1 cellular context compared by ENCODE assay signal in the genomic region with DNA sequence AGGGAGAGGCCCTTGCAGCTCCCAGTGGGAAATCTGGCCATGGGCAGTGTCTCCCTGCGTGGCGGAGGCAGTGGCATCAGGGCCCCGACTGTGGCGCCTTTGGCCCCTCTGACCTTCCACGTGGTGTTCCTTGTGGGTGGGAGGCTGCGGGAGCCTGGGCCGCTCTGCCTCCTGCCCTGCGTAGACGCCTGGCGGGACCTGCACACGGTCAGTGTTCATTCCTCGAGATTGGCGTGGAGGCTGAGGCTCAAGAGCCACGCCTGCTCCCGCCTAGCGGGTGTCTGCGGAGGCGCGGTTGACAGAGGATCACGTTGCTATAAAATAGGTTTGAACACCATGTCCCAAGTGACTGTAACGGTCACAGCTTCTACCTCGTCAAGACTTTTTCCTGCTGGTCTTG.
TF ChIP-seq lines count a peak whose summit lies in the region.

No MANE protein-coding gene starts in this region.

TF ChIP-seq in GM23338, 12 proteins besides CTCF, POLR2A, EP300 and RAD21 (continued from another document):
- TF ChIP-seq, protein P1, sequence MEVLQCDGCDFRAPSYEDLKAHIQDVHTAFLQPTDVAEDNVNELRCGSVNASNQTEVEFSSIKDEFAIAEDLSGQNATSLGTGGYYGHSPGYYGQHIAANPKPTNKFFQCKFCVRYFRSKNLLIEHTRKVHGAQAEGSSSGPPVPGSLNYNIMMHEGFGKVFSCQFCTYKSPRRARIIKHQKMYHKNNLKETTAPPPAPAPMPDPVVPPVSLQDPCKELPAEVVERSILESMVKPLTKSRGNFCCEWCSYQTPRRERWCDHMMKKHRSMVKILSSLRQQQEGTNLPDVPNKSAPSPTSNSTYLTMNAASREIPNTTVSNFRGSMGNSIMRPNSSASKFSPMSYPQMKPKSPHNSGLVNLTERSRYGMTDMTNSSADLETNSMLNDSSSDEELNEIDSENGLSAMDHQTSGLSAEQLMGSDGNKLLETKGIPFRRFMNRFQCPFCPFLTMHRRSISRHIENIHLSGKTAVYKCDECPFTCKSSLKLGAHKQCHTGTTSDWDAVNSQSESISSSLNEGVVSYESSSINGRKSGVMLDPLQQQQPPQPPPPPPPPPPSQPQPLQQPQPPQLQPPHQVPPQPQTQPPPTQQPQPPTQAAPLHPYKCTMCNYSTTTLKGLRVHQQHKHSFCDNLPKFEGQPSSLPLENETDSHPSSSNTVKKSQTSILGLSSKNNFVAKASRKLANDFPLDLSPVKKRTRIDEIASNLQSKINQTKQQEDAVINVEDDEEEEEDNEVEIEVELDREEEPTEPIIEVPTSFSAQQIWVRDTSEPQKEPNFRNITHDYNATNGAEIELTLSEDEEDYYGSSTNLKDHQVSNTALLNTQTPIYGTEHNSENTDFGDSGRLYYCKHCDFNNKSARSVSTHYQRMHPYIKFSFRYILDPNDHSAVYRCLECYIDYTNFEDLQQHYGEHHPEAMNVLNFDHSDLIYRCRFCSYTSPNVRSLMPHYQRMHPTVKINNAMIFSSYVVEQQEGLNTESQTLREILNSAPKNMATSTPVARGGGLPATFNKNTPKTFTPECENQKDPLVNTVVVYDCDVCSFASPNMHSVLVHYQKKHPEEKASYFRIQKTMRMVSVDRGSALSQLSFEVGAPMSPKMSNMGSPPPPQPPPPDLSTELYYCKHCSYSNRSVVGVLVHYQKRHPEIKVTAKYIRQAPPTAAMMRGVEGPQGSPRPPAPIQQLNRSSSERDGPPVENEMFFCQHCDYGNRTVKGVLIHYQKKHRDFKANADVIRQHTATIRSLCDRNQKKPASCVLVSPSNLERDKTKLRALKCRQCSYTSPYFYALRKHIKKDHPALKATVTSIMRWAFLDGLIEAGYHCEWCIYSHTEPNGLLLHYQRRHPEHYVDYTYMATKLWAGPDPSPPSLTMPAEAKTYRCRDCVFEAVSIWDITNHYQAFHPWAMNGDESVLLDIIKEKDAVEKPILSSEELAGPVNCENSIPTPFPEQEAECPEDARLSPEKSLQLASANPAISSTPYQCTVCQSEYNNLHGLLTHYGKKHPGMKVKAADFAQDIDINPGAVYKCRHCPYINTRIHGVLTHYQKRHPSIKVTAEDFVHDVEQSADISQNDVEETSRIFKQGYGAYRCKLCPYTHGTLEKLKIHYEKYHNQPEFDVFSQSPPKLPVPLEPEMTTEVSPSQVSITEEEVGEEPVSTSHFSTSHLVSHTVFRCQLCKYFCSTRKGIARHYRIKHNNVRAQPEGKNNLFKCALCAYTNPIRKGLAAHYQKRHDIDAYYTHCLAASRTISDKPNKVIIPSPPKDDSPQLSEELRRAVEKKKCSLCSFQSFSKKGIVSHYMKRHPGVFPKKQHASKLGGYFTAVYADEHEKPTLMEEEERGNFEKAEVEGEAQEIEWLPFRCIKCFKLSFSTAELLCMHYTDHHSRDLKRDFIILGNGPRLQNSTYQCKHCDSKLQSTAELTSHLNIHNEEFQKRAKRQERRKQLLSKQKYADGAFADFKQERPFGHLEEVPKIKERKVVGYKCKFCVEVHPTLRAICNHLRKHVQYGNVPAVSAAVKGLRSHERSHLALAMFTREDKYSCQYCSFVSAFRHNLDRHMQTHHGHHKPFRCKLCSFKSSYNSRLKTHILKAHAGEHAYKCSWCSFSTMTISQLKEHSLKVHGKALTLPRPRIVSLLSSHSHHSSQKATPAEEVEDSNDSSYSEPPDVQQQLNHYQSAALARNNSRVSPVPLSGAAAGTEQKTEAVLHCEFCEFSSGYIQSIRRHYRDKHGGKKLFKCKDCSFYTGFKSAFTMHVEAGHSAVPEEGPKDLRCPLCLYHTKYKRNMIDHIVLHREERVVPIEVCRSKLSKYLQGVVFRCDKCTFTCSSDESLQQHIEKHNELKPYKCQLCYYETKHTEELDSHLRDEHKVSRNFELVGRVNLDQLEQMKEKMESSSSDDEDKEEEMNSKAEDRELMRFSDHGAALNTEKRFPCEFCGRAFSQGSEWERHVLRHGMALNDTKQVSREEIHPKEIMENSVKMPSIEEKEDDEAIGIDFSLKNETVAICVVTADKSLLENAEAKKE (CRISPR knock-in tag; IDR thresholded peaks at IDR 0.05): no peak
- no peak for TF ChIP-seq JUNB (IDR thresholded peaks at IDR 0.05; ENCODE audit: unreplicated experiment)
- TF ChIP-seq STAT1 (IDR thresholded peaks at IDR 0.05; ENCODE audit: unreplicated experiment): no peak
- TF ChIP-seq EZH2 (IDR thresholded peaks at IDR 0.05; ENCODE audit: low read depth, unreplicated experiment): no peak
- TF ChIP-seq, protein P2, sequence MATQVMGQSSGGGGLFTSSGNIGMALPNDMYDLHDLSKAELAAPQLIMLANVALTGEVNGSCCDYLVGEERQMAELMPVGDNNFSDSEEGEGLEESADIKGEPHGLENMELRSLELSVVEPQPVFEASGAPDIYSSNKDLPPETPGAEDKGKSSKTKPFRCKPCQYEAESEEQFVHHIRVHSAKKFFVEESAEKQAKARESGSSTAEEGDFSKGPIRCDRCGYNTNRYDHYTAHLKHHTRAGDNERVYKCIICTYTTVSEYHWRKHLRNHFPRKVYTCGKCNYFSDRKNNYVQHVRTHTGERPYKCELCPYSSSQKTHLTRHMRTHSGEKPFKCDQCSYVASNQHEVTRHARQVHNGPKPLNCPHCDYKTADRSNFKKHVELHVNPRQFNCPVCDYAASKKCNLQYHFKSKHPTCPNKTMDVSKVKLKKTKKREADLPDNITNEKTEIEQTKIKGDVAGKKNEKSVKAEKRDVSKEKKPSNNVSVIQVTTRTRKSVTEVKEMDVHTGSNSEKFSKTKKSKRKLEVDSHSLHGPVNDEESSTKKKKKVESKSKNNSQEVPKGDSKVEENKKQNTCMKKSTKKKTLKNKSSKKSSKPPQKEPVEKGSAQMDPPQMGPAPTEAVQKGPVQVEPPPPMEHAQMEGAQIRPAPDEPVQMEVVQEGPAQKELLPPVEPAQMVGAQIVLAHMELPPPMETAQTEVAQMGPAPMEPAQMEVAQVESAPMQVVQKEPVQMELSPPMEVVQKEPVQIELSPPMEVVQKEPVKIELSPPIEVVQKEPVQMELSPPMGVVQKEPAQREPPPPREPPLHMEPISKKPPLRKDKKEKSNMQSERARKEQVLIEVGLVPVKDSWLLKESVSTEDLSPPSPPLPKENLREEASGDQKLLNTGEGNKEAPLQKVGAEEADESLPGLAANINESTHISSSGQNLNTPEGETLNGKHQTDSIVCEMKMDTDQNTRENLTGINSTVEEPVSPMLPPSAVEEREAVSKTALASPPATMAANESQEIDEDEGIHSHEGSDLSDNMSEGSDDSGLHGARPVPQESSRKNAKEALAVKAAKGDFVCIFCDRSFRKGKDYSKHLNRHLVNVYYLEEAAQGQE (IDR thresholded peaks at IDR 0.05; ENCODE audit: unreplicated experiment): no peak
- no peak for TF ChIP-seq POLR2AphosphoS5 (IDR thresholded peaks at IDR 0.05; ENCODE audit: low read depth)
- no peak for TF ChIP-seq NANOG (IDR thresholded peaks at IDR 0.05; ENCODE audit: borderline replicate concordance)
- no peak for TF ChIP-seq CREB1 (CRISPR knock-in tag; IDR thresholded peaks at IDR 0.05; ENCODE audit: low read depth)
